Comparison of ENCODE assay signal across 8 cellular contexts in genomic region chr19:35269425-35270117, GRCh38. TPM values are rescaled to one million over a fixed set of nuclear protein-coding genes. Genes with fewer than 3 reads are reported as not detected.
DNase-seq lines count a peak whose midpoint lies in the region; ATAC-seq and TF ChIP-seq lines count a peak whose summit lies in the region.

No MANE protein-coding gene starts in this region.

- peaks cover 9% of the 10 kb centered on the region for H3K4me1 Mint-ChIP-seq in Calu3 (ENCODE audit: low read depth, unreplicated experiment)
- H3K4me1 Mint-ChIP-seq in naive thymus-derived CD8-positive, alpha-beta T cell: peaks cover 25 to 57% (median 52%) of the 10 kb centered on the region in 4 donors

- peaks cover 5% of the 10 kb centered on the region; the same call in 1 of the 2 replicates for H4K20me1 ChIP-seq in PC-9 (ENCODE audit: insufficient read depth)

- H3K4me1 ChIP-seq in HUES6 (ENCODE audit: control insufficient read depth, insufficient read depth, low read length): peaks cover 8% of the 10 kb centered on the region; the same call in 1 of the 2 replicates
- H3K4me1 ChIP-seq in PC-9 (replicated peaks; ENCODE audit: insufficient read depth): peaks cover 14% of the 10 kb centered on the region; the same call in 1 of the 2 replicates

- H3K27ac Mint-ChIP-seq in Calu3 (ENCODE audit: unreplicated experiment): peak overlapping the region; percentile 40
- peak overlapping the region in 9 of 10 donors; percentile 62 to 90 (median 83) for H3K27ac Mint-ChIP-seq in naive thymus-derived CD8-positive, alpha-beta T cell

- H3K79me2 ChIP-seq in PC-9 (ENCODE audit: low read depth): peaks cover 21% of the 10 kb centered on the region

- peak; percentile 49 for ATAC-seq in GM21381 (IDR thresholded peaks at IDR 0.05; ENCODE audit: unreplicated experiment)
- ATAC-seq in naive thymus-derived CD8-positive, alpha-beta T cell: peak; percentile 52 to 62

- peak overlapping the region; percentile 75 for H3K4me2 ChIP-seq in PC-9

- no peaks in the 10 kb centered on the region for H3K9me3 ChIP-seq in HUES6 (ENCODE audit: control insufficient read depth, insufficient read depth, low read depth, low read length)
- H3K9me3 ChIP-seq in PC-9 (ENCODE audit: insufficient read depth, low read depth): no peaks in the 10 kb centered on the region

- H3K36me3 ChIP-seq in HUES6 (ENCODE audit: control insufficient read depth, insufficient read depth, low read length) (peaks cover 64% of the 10 kb centered on the region), PC-9 (ENCODE audit: low read depth) (peaks cover 13% of the 10 kb centered on the region)

- H3K27me3 ChIP-seq in HUES6 (ENCODE audit: control insufficient read depth, insufficient read depth, low read length) (no peaks in the 10 kb centered on the region), PC-9 (ENCODE audit: insufficient read depth, low read depth) (no peaks in the 10 kb centered on the region)

- peak overlapping the region; percentile 93 for H3K9ac ChIP-seq in HUES6 (ENCODE audit: low read length)

- no peaks in the 10 kb centered on the region for H3K9me2 ChIP-seq in PC-9 (ENCODE audit: insufficient read depth)

- TF ChIP-seq CTCF in Calu3 (IDR thresholded peaks at IDR 0.05; ENCODE audit: unreplicated experiment): peak; percentile 98
- peak; percentile 70 for TF ChIP-seq CTCF in PC-9 (conservative IDR thresholded peaks at IDR 0.05)

- no peaks in the 10 kb centered on the region for H3K27me3 Mint-ChIP-seq in Calu3 (ENCODE audit: unreplicated experiment)
- H3K27me3 Mint-ChIP-seq in naive thymus-derived CD8-positive, alpha-beta T cell: no peaks in the 10 kb centered on the region

- no peak overlapping the region for H2AFZ ChIP-seq in PC-9

- peak overlapping the region; percentile 70 for H3K4me3 Mint-ChIP-seq in Calu3 (ENCODE audit: low read depth, unreplicated experiment)
- H3K4me3 Mint-ChIP-seq in naive thymus-derived CD8-positive, alpha-beta T cell: peak overlapping the region; percentile 64 to 89 (median 72)

- DNase-seq in Calu3 (peak; percentile 98), PC-9 (peak; percentile 68 to 93), activated T-helper 1 cell treated with Interleukin-2 at 50 U/mL for 16 hours (ENCODE audit: low read depth) (peak; percentile 62), fibroblast of gingiva (ENCODE audit: low read depth) (peak; percentile 70)
- DNase-seq in naive thymus-derived CD8-positive, alpha-beta T cell: peak; percentile 54 to 87 (median 66)
- peak; percentile 39 to 67 (median 60) for DNase-seq in stimulated activated naive CD4-positive, alpha-beta T cell (lab: John Stamatoyannopoulos, UW)

- peaks cover 17% of the 10 kb centered on the region; the same call in 1 of the 2 replicates for H3F3A ChIP-seq in PC-9 (ENCODE audit: insufficient read depth, low read depth)

- BruUV-seq in Calu3 (replicated peaks; lab: Mats Ljungman, UMichigan): no TSS peak
- no TSS peak for BruUV-seq in PC-9 (replicated peaks; lab: Mats Ljungman, UMichigan)

- peak overlapping the region; percentile 85 for H3K4me3 ChIP-seq in HUES6 (ENCODE audit: low read depth, low read length)
- peak overlapping the region; percentile 66 for H3K4me3 ChIP-seq in PC-9

- peaks cover 86% of the 10 kb centered on the region for H3K36me3 Mint-ChIP-seq in Calu3 (ENCODE audit: insufficient read depth, unreplicated experiment)
- peaks cover 0 to 55% (median 4%) of the 10 kb centered on the region in 3 donors for H3K36me3 Mint-ChIP-seq in naive thymus-derived CD8-positive, alpha-beta T cell

- H3K27ac ChIP-seq in HUES6 (ENCODE audit: low read depth, low read length): peak overlapping the region; percentile 77; the same call in 1 of the 2 replicates
- H3K27ac ChIP-seq in PC-9: peak overlapping the region; percentile 47; the same call in 1 of the 2 replicates

- CTCF ChIA-PET in Calu3 (lab: Charles Lee): interaction anchor here (0.7 to 1.6 kb wide), 4 partner anchors 83 to 225 kb away, joined by 3 to 5 read pairs (median 4); no protein-coding TSS in a partner anchor
- CTCF ChIA-PET in PC-9 (lab: Charles Lee): interaction anchor here (0.5 to 0.7 kb wide), 3 partner anchors 9 to 743 kb away, joined by 3 read pairs; no protein-coding TSS in a partner anchor

- intact Hi-C loops in Calu3 (cut with micrococcal nuclease; ENCODE audit: unreplicated experiment): no loop called here
- intact Hi-C loops in PC-9 (cut with micrococcal nuclease; ENCODE audit: unreplicated experiment): loop anchor here (1.0 to 5.0 kb wide), 7 partner anchors 21 to 447 kb away; partner anchors contain the start of genes FXYD7 and LSR

- POLR2A ChIA-PET in PC-9 (lab: Charles Lee; ENCODE audit: unreplicated experiment): no interaction called here
- POLR2A ChIA-PET in naive thymus-derived CD8-positive, alpha-beta T cell (lab: Charles Lee): interaction anchor here (0.7 to 7.7 kb wide), 9 partner anchors 12 to 127 kb away, joined by 3 to 91 read pairs (median 6); partner anchors contain the start of genes FXYD7 and LSR

- H3K9me3 Mint-ChIP-seq in Calu3 (ENCODE audit: low read depth, unreplicated experiment): no peaks in the 10 kb centered on the region
- no peaks in the 10 kb centered on the region for H3K9me3 Mint-ChIP-seq in naive thymus-derived CD8-positive, alpha-beta T cell

RNA-seq across cellular contexts. Expression of gene USF2, which starts 0.8 kb away (rescaled TPM):
- 114 and 127 TPM in 2 replicates for total RNA-seq in Calu3 (2022)
- 92.1 and 98.2 TPM in 2 replicates for total RNA-seq in PC-9 (2021)
- 100 to 1,000 TPM; 226 to 232 TPM for total RNA-seq in naive thymus-derived CD8-positive, alpha-beta T cell
- polyA plus RNA-seq in naive thymus-derived CD8-positive, alpha-beta T cell: 1 to 10 TPM; 4.5 to 6.9 (median 5.2) TPM

RNA-seq across cellular contexts. Expression of gene HAMP, which starts 12.8 kb away (rescaled TPM):
- 0.45 TPM in 1 of 2 replicates, not detected in the other for total RNA-seq in Calu3 (2022)
- 0.52 TPM in 1 of 2 replicates, not detected in the other for total RNA-seq in PC-9 (2021)
- 1 to 10 TPM; 2.5 to 2.6 TPM for total RNA-seq in naive thymus-derived CD8-positive, alpha-beta T cell
- polyA plus RNA-seq in naive thymus-derived CD8-positive, alpha-beta T cell: under 1 TPM in 1 of 3 donors, not detected in 2; 0.06 TPM

RNA-seq across cellular contexts. Expression of gene LSR, which starts 20.8 kb away (rescaled TPM):
- 494 and 609 TPM in 2 replicates for total RNA-seq in Calu3 (2022)
- 131 and 145 TPM in 2 replicates for total RNA-seq in PC-9 (2021)
- 10 to 100 TPM; 57.4 to 59.9 TPM for total RNA-seq in naive thymus-derived CD8-positive, alpha-beta T cell
- 100 to 1,000 TPM in 1 of 3 donors, 10 to 100 TPM in 2; 36.7 to 106 (median 65.7) TPM for polyA plus RNA-seq in naive thymus-derived CD8-positive, alpha-beta T cell

RNA-seq across cellular contexts. Expression of gene MAG, which starts 22.4 kb away (rescaled TPM):
- total RNA-seq in Calu3 (2022): not detected in 2 replicates
- total RNA-seq in PC-9 (2021): 13.4 and 15.3 TPM in 2 replicates
- total RNA-seq in naive thymus-derived CD8-positive, alpha-beta T cell: not detected
- under 1 TPM in 1 of 3 donors, not detected in 2; 0.08 TPM for polyA plus RNA-seq in naive thymus-derived CD8-positive, alpha-beta T cell

RNA-seq across cellular contexts. Expression of gene FAM187B, which starts 41.0 kb away (rescaled TPM):
- total RNA-seq in Calu3 (2022): not detected in 2 replicates
- total RNA-seq in PC-9 (2021): not detected in 2 replicates
- not detected for total RNA-seq in naive thymus-derived CD8-positive, alpha-beta T cell
- not detected for polyA plus RNA-seq in naive thymus-derived CD8-positive, alpha-beta T cell

Comparison
In these comparisons a context has a peak if more than half of its experiments do, and no peak if none do; other contexts are left out.
1. Peak in every context shown above with its lines: DNase-seq, ATAC-seq, H3K4me3 ChIP-seq and H3K27ac ChIP-seq.